Comparison of ENCODE assay signal across 14 cellular contexts in genomic region chr17:18321309-18321708, GRCh38. TPM values are rescaled to one million over a fixed set of nuclear protein-coding genes. Genes with fewer than 3 reads are reported as not detected.
DNase-seq lines count a peak whose midpoint lies in the region; TF ChIP-seq lines count a peak whose summit lies in the region.
"Had no signal": no experiment of that assay in that cellular context is flagged by ENCODE, and none has a peak within 500 bp of the region (broad histone marks: within the 10 kb centered on the region; RNA-seq: fewer than 3 reads in every experiment).

No MANE protein-coding gene starts in this region.

- H2BK5ac ChIP-seq in mesendoderm (ENCODE audit: low read length): no peak overlapping the region

- no CpG with 5 or more reads among the region's 5 CpGs for WGBS in mesendoderm (ENCODE audit: extremely low coverage, insufficient coverage, low lambda C conversion rate)

- H3K56ac ChIP-seq in mesendoderm (ENCODE audit: low read length): no peak overlapping the region

- no peak overlapping the region for H3K4ac ChIP-seq in mesendoderm (ENCODE audit: low read depth, low read length)

- H3K9ac ChIP-seq in mesendoderm (ENCODE audit: low read length): no peak overlapping the region

- DNase-seq in ELR (ENCODE audit: low read depth) (peak; percentile 25), HuH-7 (ENCODE audit: low spot score) (peak; percentile 23), cardiac fibroblast (ENCODE audit: low read depth in 2 of 2) (peak in 1 of 2 donors; percentile 50), mesendoderm (peak; percentile 67), AG08395 (ENCODE audit: low spot score) (no peak), hippocampal formation (lab: John Stamatoyannopoulos, UW) (no peak), DMS153 treated with DMSO at 0.1 percent for 48 hours (lab: John Stamatoyannopoulos, UW; ENCODE audit: unreplicated experiment) (no peak)
- no peak for DNase-seq in stimulated activated CD4-positive, alpha-beta T cell treated with anti-CD3 and anti-CD28 coated beads, Interleukin-2, amount 100 ng/mL, for 24 hours
- DNase-seq: activated CD8-positive, alpha-beta T cell treated with anti-CD3 and anti-CD28 coated beads, Interleukin-2, amount 10 ng/mL, durations not matched to agents 7 days and 5 days; activated naive CD4-positive, alpha-beta T cell treated with anti-CD3 and anti-CD28 coated beads for 36 hours; foreskin melanocyte; naive B cell; NCI-H510A; testis had no signal

- H2BK15ac ChIP-seq in mesendoderm (replicated peaks; ENCODE audit: low read depth): no peak overlapping the region

- peaks cover 23% of the 10 kb centered on the region for H3K79me1 ChIP-seq in mesendoderm (ENCODE audit: low read length)

- H2AK5ac ChIP-seq in mesendoderm (ENCODE audit: low read length): no peak overlapping the region

- no peak overlapping the region for H3K18ac ChIP-seq in mesendoderm (ENCODE audit: low read length)

- no peak overlapping the region for H3K23ac ChIP-seq in mesendoderm (ENCODE audit: low read length)

- peaks cover 3% of the 10 kb centered on the region for H3K36me3 ChIP-seq in mesendoderm (ENCODE audit: control insufficient read depth, insufficient read depth, low read length)

- H2BK120ac ChIP-seq in mesendoderm (ENCODE audit: low read depth, low read length): no peak overlapping the region

- TF ChIP-seq CTCF in cardiac fibroblast (IDR thresholded peaks at IDR 0.05; ENCODE audit: low read depth, low read length): peak; percentile 28

- H3K27me3 ChIP-seq in mesendoderm (ENCODE audit: insufficient read depth, low read length, poor library complexity): no peaks in the 10 kb centered on the region
- H3K27me3 ChIP-seq: testis had no signal

- no peaks in the 10 kb centered on the region for H3K4me1 ChIP-seq in mesendoderm (ENCODE audit: control insufficient read depth, low read depth, low read length)

- H3K4me3 ChIP-seq in cardiac fibroblast (replicated peaks in 1 of 2; ENCODE audit: low read depth in 2 of 2, low read length in 2 of 2) (no peak overlapping the region), mesendoderm (ENCODE audit: low read length) (no peak overlapping the region)
- H3K4me3 ChIP-seq: testis had no signal

- H4K8ac ChIP-seq in mesendoderm (ENCODE audit: low read depth, low read length): no peak overlapping the region

- H3K4me2 ChIP-seq in mesendoderm (ENCODE audit: low read length): no peak overlapping the region

- H3K27ac ChIP-seq in mesendoderm (ENCODE audit: low read depth, low read length): no peak overlapping the region
- H3K27ac ChIP-seq: testis had no signal

- no peak overlapping the region for H4K5ac ChIP-seq in mesendoderm (ENCODE audit: low read length)

- peaks cover 26% of the 10 kb centered on the region for H3K79me2 ChIP-seq in mesendoderm (ENCODE audit: control insufficient read depth, insufficient read depth, low read length)

RNA-seq across cellular contexts. Expression of gene SMCR8, which starts 6.2 kb away (rescaled TPM):
- polyA plus RNA-seq in mesendoderm (2013, experiment 1 of 2): 9.8 TPM
- 9.7 TPM for polyA plus RNA-seq in mesendoderm (2013, experiment 2 of 2)

RNA-seq across cellular contexts. Expression of gene TOP3A, which starts 6.5 kb away (rescaled TPM):
- 24.2 TPM for polyA plus RNA-seq in mesendoderm (2013, experiment 1 of 2)
- polyA plus RNA-seq in mesendoderm (2013, experiment 2 of 2): 25.3 TPM

RNA-seq across cellular contexts. Expression of gene SHMT1, which starts 42.0 kb away (rescaled TPM):
- polyA plus RNA-seq in mesendoderm (2013, experiment 1 of 2): 46.2 TPM
- 46.2 TPM for polyA plus RNA-seq in mesendoderm (2013, experiment 2 of 2)

RNA-seq across cellular contexts. Expression of gene EVPLL, which starts 56.3 kb away (rescaled TPM):
- polyA plus RNA-seq in mesendoderm (2013, experiment 1 of 2): 0.28 TPM
- 0.28 TPM for polyA plus RNA-seq in mesendoderm (2013, experiment 2 of 2)

Comparison
In these comparisons a context has a peak if more than half of its experiments do, and no peak if none do; other contexts are left out.
1. DNase-seq: peak in ELR (single experiment), HuH-7 (single experiment) and mesendoderm (single experiment); none in AG08395 (single experiment), hippocampal formation (0 of 2), stimulated activated CD4-positive, alpha-beta T cell treated with anti-CD3 and anti-CD28 coated beads, Interleukin-2, amount 100 ng/mL, for 24 hours (0 of 2) and DMS153 treated with DMSO at 0.1 percent for 48 hours (single experiment).